ENCODE assay signal across 17 cellular contexts in the genomic region with DNA sequence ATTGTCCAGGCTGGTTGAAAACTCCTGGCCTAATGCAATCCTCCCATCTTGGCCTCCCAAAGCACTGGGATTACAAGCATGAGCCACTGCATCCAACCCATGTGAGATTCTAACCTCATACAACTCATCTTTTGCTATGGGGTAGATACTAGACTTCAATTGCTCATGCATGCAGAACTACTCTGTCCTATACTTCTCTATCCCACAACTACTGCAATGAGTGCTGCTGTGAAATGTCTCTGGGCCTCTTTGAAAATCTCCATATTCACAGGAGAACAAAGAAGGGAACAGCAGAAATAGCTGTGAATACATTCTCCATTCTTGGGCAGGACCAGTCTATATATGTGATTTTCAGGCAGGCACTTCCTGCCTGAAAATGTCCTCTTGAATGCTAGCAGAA.
DNase-seq lines count a peak whose midpoint lies in the region; ATAC-seq and TF ChIP-seq lines count a peak whose summit lies in the region.
"Had no signal": no experiment of that assay in that cellular context is flagged by ENCODE, and none has a peak within 500 bp of the region (broad histone marks: within the 10 kb centered on the region; RNA-seq: fewer than 3 reads in every experiment).

No MANE protein-coding gene starts in this region.

- POLR2A ChIA-PET in activated naive CD8-positive, alpha-beta T cell treated with anti-CD3 and anti-CD28 coated beads, Interleukin-2, amount 10 ng/mL, durations not matched to agents 7 days and 5 days (lab: Charles Lee), result no interaction called here

- peak overlapping the region; percentile 58 for H3K27ac ChIP-seq in suprapubic skin

- peaks cover 0 to 2% of the 10 kb centered on the region in 2 donors for H3K9me3 Mint-ChIP-seq in activated T-cell treated with anti-CD3 and anti-CD28 coated beads, Interleukin-2, amount 50 U/mL, for 72 hours
- no peaks in the 10 kb centered on the region for H3K9me3 Mint-ChIP-seq in activated naive CD8-positive, alpha-beta T cell treated with anti-CD3 and anti-CD28 coated beads, Interleukin-2, amount 10 ng/mL, durations not matched to agents 7 days and 5 days

- H3K36me3 Mint-ChIP-seq in activated T-cell treated with anti-CD3 and anti-CD28 coated beads, Interleukin-2, amount 50 U/mL, for 72 hours (ENCODE audit: insufficient read depth in 2 of 2), result no peaks in the 10 kb centered on the region
- no peaks in the 10 kb centered on the region for H3K36me3 Mint-ChIP-seq in activated naive CD8-positive, alpha-beta T cell treated with anti-CD3 and anti-CD28 coated beads, Interleukin-2, amount 10 ng/mL, durations not matched to agents 7 days and 5 days

- no peak for TF ChIP-seq CTCF in suprapubic skin (IDR thresholded peaks at IDR 0.05)

- H3K4me1 Mint-ChIP-seq in activated T-cell treated with anti-CD3 and anti-CD28 coated beads, Interleukin-2, amount 50 U/mL, for 72 hours (ENCODE audit: low read depth), result peaks cover 24% of the 10 kb centered on the region
- peaks cover 24% of the 10 kb centered on the region for H3K4me1 Mint-ChIP-seq in activated naive CD8-positive, alpha-beta T cell treated with anti-CD3 and anti-CD28 coated beads, Interleukin-2, amount 10 ng/mL, durations not matched to agents 7 days and 5 days

- H3K27ac Mint-ChIP-seq in activated T-cell treated with anti-CD3 and anti-CD28 coated beads, Interleukin-2, amount 50 U/mL, for 72 hours, result no peak overlapping the region
- peak overlapping the region; percentile 3 for H3K27ac Mint-ChIP-seq in activated naive CD8-positive, alpha-beta T cell treated with anti-CD3 and anti-CD28 coated beads, Interleukin-2, amount 10 ng/mL, durations not matched to agents 7 days and 5 days

- no peak for DNase-seq in activated T-cell treated with anti-CD3 and anti-CD28 coated beads, Interleukin-2, amount 50 U/mL, for 72 hours
- DNase-seq in activated T-cell treated with anti-CD3 and anti-CD28 coated beads, Interleukin-2, amount 50 U/mL, for 48 hours, result no peak
- no peak for DNase-seq in activated naive CD8-positive, alpha-beta T cell treated with anti-CD3 and anti-CD28 coated beads, Interleukin-2, amount 10 ng/mL, durations not matched to agents 7 days and 5 days
- DNase-seq in suprapubic skin (ENCODE audit: low spot score in 2 of 2) (no peak), ecto neural progenitor cell (ENCODE audit: low spot score) (no peak), NCI-H2081 treated with DMSO at 0.1 percent for 48 hours (lab: John Stamatoyannopoulos, UW) (no peak)
- DNase-seq: 8988T, C1 segment of cervical spinal cord, KG1, MG63, NCI-H1092 treated with DMSO at 0.1 percent for 48 hours, NCI-H1694, NCI-H446 treated with DMSO at 0.1 percent for 48 hours, NCI-H774 had no signal

- H3K27me3 ChIP-seq in suprapubic skin, result no peaks in the 10 kb centered on the region

- TF ChIP-seq EP300 in suprapubic skin (IDR thresholded peaks at IDR 0.05), result no peak

- H3K9me3 ChIP-seq in suprapubic skin, result no peaks in the 10 kb centered on the region
- H3K9me3 ChIP-seq: MG63 had no signal

- peaks cover 16% of the 10 kb centered on the region for H3K4me1 ChIP-seq in suprapubic skin

- no peak overlapping the region for H3K4me3 ChIP-seq in suprapubic skin
- H3K4me3 ChIP-seq: GM12878, MG63 had no signal

- no peak for TF ChIP-seq POLR2A in suprapubic skin (IDR thresholded peaks at IDR 0.05)

- no peaks in the 10 kb centered on the region for H3K27me3 Mint-ChIP-seq in activated T-cell treated with anti-CD3 and anti-CD28 coated beads, Interleukin-2, amount 50 U/mL, for 72 hours (ENCODE audit: low read depth)
- H3K27me3 Mint-ChIP-seq in activated naive CD8-positive, alpha-beta T cell treated with anti-CD3 and anti-CD28 coated beads, Interleukin-2, amount 10 ng/mL, durations not matched to agents 7 days and 5 days, result peaks cover 2% of the 10 kb centered on the region

- H3K4me3 Mint-ChIP-seq in activated T-cell treated with anti-CD3 and anti-CD28 coated beads, Interleukin-2, amount 50 U/mL, for 72 hours, result no peak overlapping the region
- no peak overlapping the region for H3K4me3 Mint-ChIP-seq in activated naive CD8-positive, alpha-beta T cell treated with anti-CD3 and anti-CD28 coated beads, Interleukin-2, amount 10 ng/mL, durations not matched to agents 7 days and 5 days

- peak; percentile 56 to 91 for ATAC-seq in activated T-cell treated with anti-CD3 and anti-CD28 coated beads, Interleukin-2, amount 50 U/mL, for 72 hours (replicated peaks in 1 of 2)
- ATAC-seq in HG02885 (IDR thresholded peaks at IDR 0.05; ENCODE audit: poor library complexity, unreplicated experiment) (peak; percentile 32), HG03565 (IDR thresholded peaks at IDR 0.05; ENCODE audit: unreplicated experiment) (no peak)
- no peak for ATAC-seq in activated naive CD8-positive, alpha-beta T cell treated with anti-CD3 and anti-CD28 coated beads, Interleukin-2, amount 10 ng/mL, durations not matched to agents 7 days and 5 days (ENCODE audit: low read depth)
- ATAC-seq: GM12878 had no signal

- no peaks in the 10 kb centered on the region for H3K36me3 ChIP-seq in suprapubic skin
- H3K36me3 ChIP-seq: MG63 had no signal

Comparison
In these comparisons a context has a peak if more than half of its experiments do, and no peak if none do; other contexts are left out.
1. ATAC-seq: peak in activated T-cell treated with anti-CD3 and anti-CD28 coated beads, Interleukin-2, amount 50 U/mL, for 72 hours (2 of 2) and HG02885 (single experiment); none in activated naive CD8-positive, alpha-beta T cell treated with anti-CD3 and anti-CD28 coated beads, Interleukin-2, amount 10 ng/mL, durations not matched to agents 7 days and 5 days (single experiment) and HG03565 (single experiment).